ENCODE assay signal across 1 cellular context in genomic region chr11:20010106-20010860, GRCh38.
TF ChIP-seq lines count a peak whose summit lies in the region.

No MANE protein-coding gene starts in this region.

TF ChIP-seq in WTC11, 78 proteins besides CTCF, POLR2A, EP300 and RAD21 (continued from another document):
- no peak for TF ChIP-seq E2F1 (CRISPR knock-in tag; IDR thresholded peaks at IDR 0.05)
